12 cellular contexts compared by ENCODE assay signal in genomic region chr7:151174246-151175046, GRCh38. TPM values are rescaled to one million over a fixed set of nuclear protein-coding genes. Genes with fewer than 3 reads are reported as not detected.
DNase-seq lines count a peak whose midpoint lies in the region; ATAC-seq and TF ChIP-seq lines count a peak whose summit lies in the region.
"Had no signal": no experiment of that assay in that cellular context is flagged by ENCODE, and none has a peak within 500 bp of the region (broad histone marks: within the 10 kb centered on the region; RNA-seq: fewer than 3 reads in every experiment).

No MANE protein-coding gene starts in this region.

- peaks cover 43 to 87% of the 10 kb centered on the region in 2 donors for H3K27me3 Mint-ChIP-seq in effector memory CD8-positive, alpha-beta T cell
- H3K27me3 Mint-ChIP-seq in neural crest cell (ENCODE audit: low read depth) = peaks cover 38% of the 10 kb centered on the region

- H3K4me3 ChIP-seq in RWPE2 (ENCODE audit: severe bottlenecking) (no peak overlapping the region), ascending aorta (no peak overlapping the region)
- H3K4me3 ChIP-seq: SJSA1 had no signal

- no peak overlapping the region for H3K27ac Mint-ChIP-seq in effector memory CD8-positive, alpha-beta T cell
- H3K27ac Mint-ChIP-seq in neural crest cell (ENCODE audit: unreplicated experiment) = no peak overlapping the region
- H3K27ac Mint-ChIP-seq: stimulated activated effector memory CD8-positive, alpha-beta T cell treated with anti-CD3 and anti-CD28 coated beads, Interleukin-12 subunit alpha, Interleukin-12 subunit beta, amount 100 ng/mL, for 72 hours had no signal

- DNase-seq in DMS53 treated with DMSO at 0.1 percent for 48 hours (lab: John Stamatoyannopoulos, UW; ENCODE audit: unreplicated experiment) (peak; percentile 46), RWPE2 (ENCODE audit: low spot score) (no peak), neural crest cell (ENCODE audit: low read depth, low spot score) (no peak), DMS114 treated with DMSO at 0.1 percent for 48 hours (lab: John Stamatoyannopoulos, UW; ENCODE audit: unreplicated experiment) (no peak), ascending aorta (ENCODE audit: low spot score in 2 of 2) (no peak)
- DNase-seq in effector memory CD8-positive, alpha-beta T cell = peak in 1 of 3 experiments; percentile 33
- DNase-seq in effector CD4-positive, alpha-beta T cell = no peak
- DNase-seq: NCI-H187 treated with DMSO at 0.1 percent for 48 hours had no signal

- H3K36me3 Mint-ChIP-seq in effector memory CD8-positive, alpha-beta T cell (ENCODE audit: insufficient read depth) = no peaks in the 10 kb centered on the region
- H3K36me3 Mint-ChIP-seq in neural crest cell (ENCODE audit: low read depth) = no peaks in the 10 kb centered on the region

- no peak for TF ChIP-seq CTCF in RWPE2 (IDR thresholded peaks at IDR 0.05; ENCODE audit: poor library complexity, severe bottlenecking)
- TF ChIP-seq CTCF in neural crest cell (conservative IDR thresholded peaks at IDR 0.05) = no peak
- no peak for TF ChIP-seq CTCF in ascending aorta (IDR thresholded peaks at IDR 0.05)

- no peaks in the 10 kb centered on the region for H3K9me3 ChIP-seq in RWPE2 (ENCODE audit: severe bottlenecking)
- no peaks in the 10 kb centered on the region for H3K9me3 ChIP-seq in ascending aorta

- peaks cover 4 to 13% of the 10 kb centered on the region in 2 donors for H3K4me1 Mint-ChIP-seq in effector memory CD8-positive, alpha-beta T cell (ENCODE audit: low read depth in 2 of 2)
- H3K4me1 Mint-ChIP-seq in neural crest cell = peaks cover 7% of the 10 kb centered on the region

- H3K36me3 ChIP-seq in RWPE2 (ENCODE audit: low read depth) = no peaks in the 10 kb centered on the region
- no peaks in the 10 kb centered on the region for H3K36me3 ChIP-seq in ascending aorta
- H3K36me3 ChIP-seq: SJSA1 had no signal

- H3K4me1 ChIP-seq in RWPE2 (ENCODE audit: insufficient read depth, poor library complexity, severe bottlenecking) (no peaks in the 10 kb centered on the region), ascending aorta (no peaks in the 10 kb centered on the region)
- H3K4me1 ChIP-seq: SJSA1 had no signal

- H3K27ac ChIP-seq in RWPE2 (ENCODE audit: poor library complexity, severe bottlenecking) (no peak overlapping the region), ascending aorta (no peak overlapping the region)
- H3K27ac ChIP-seq: SJSA1 had no signal

- intact Hi-C loops in ascending aorta (cut with DNase I) = loop anchor here (10.0 kb wide), 1 partner anchor 270 kb away; no protein-coding TSS in a partner anchor

- H3K27me3 ChIP-seq in RWPE2 (ENCODE audit: insufficient read depth, poor library complexity, severe bottlenecking) (peaks cover 26% of the 10 kb centered on the region), ascending aorta (peaks cover 7% of the 10 kb centered on the region)

- H3K9me3 Mint-ChIP-seq in effector memory CD8-positive, alpha-beta T cell = no peaks in the 10 kb centered on the region
- no peaks in the 10 kb centered on the region for H3K9me3 Mint-ChIP-seq in neural crest cell
- H3K9me3 Mint-ChIP-seq: stimulated activated effector memory CD8-positive, alpha-beta T cell treated with anti-CD3 and anti-CD28 coated beads, Interleukin-12 subunit alpha, Interleukin-12 subunit beta, amount 100 ng/mL, for 72 hours had no signal

- ATAC-seq in RWPE2 (ENCODE audit: low read depth) (peak; percentile 71), HG02588 (IDR thresholded peaks at IDR 0.05; ENCODE audit: unreplicated experiment) (no peak)
- peak; percentile 33 for ATAC-seq in effector memory CD8-positive, alpha-beta T cell (replicated peaks)
- ATAC-seq: HCT116; stimulated activated effector memory CD8-positive, alpha-beta T cell treated with anti-CD3 and anti-CD28 coated beads, Interleukin-12 subunit alpha, Interleukin-12 subunit beta, amount 100 ng/mL, for 72 hours had no signal

- no peak overlapping the region for H3K4me3 Mint-ChIP-seq in effector memory CD8-positive, alpha-beta T cell
- peak overlapping the region; percentile 27 for H3K4me3 Mint-ChIP-seq in neural crest cell
- H3K4me3 Mint-ChIP-seq: stimulated activated effector memory CD8-positive, alpha-beta T cell treated with anti-CD3 and anti-CD28 coated beads, Interleukin-12 subunit alpha, Interleukin-12 subunit beta, amount 100 ng/mL, for 72 hours had no signal

RNA-seq across cellular contexts. Expression of gene GBX1, which starts 7.0 kb away (rescaled TPM):
- total RNA-seq in neural crest cell = 2.0 and 2.4 TPM in 2 replicates
- total RNA-seq in ascending aorta = not detected
- total RNA-seq: SJSA1 had no signal

RNA-seq across cellular contexts. Expression of gene ASB10, which starts 12.6 kb away (rescaled TPM):
- total RNA-seq in neural crest cell (not detected in 2 replicates), ascending aorta (not detected)
- total RNA-seq: SJSA1 had no signal

RNA-seq across cellular contexts. Expression of gene H2BK1, which starts 35.8 kb away (rescaled TPM):
- total RNA-seq in neural crest cell (not detected in 2 replicates), ascending aorta (not detected)
- total RNA-seq: SJSA1 had no signal

RNA-seq across cellular contexts. Expression of gene ABCF2, which starts 52.6 kb away (rescaled TPM):
- 67.0 and 68.2 TPM in 2 replicates for total RNA-seq in neural crest cell
- total RNA-seq in ascending aorta = 85.3 TPM

RNA-seq across cellular contexts. Expression of gene CHPF2, which starts 57.8 kb away (rescaled TPM):
- total RNA-seq in neural crest cell = 33.1 and 34.1 TPM in 2 replicates
- total RNA-seq in ascending aorta = 40.3 TPM
